ENCODE assay signal across 8 cellular contexts in the genomic region with DNA sequence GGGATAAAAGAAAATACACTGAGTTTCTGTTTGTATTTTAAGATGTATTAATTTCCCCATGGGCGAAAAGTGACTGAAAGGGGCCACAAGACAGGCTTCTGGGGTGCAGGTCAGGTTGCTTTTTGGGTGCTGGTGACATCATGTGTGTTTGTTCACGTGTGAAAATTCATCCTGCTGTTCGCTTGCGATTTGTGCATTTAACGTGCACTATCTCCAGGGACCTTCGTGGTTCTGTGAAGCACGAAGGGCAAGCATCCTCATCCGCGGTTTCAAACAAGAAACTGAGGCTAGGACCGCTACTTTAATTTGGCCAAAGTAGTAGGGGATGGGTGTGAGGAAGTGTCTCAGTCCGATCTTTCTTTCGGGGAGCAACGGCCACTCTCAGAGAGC. TPM values are rescaled to one million over a fixed set of nuclear protein-coding genes. Genes with fewer than 3 reads are reported as not detected.
A peak's percentile ranks its signal among the peaks of the same experiment; 100 is the strongest.
DNase-seq lines count a peak whose midpoint lies in the region; ATAC-seq and TF ChIP-seq lines count a peak whose summit lies in the region.

No MANE protein-coding gene starts in this region.

- peaks cover 0 to 32% of the 10 kb centered on the region in 2 donors for H3K27me3 ChIP-seq in left lung
- H3K27me3 ChIP-seq in tibial nerve, result no peaks in the 10 kb centered on the region

- TF ChIP-seq CTCF in left lung (IDR thresholded peaks at IDR 0.05), result no peak
- TF ChIP-seq CTCF in tibial nerve (IDR thresholded peaks at IDR 0.05), result no peak

- peak overlapping the region; percentile 47 to 76 for H3K4me3 ChIP-seq in left lung
- H3K4me3 ChIP-seq in tibial nerve, result peak overlapping the region; percentile 51 to 84 (median 68)

- peak overlapping the region; percentile 80 for H3K4me3 Mint-ChIP-seq in activated T-cell treated with anti-CD3 and anti-CD28 coated beads, Interleukin-2, amount 50 U/mL, for 4 hours
- peak overlapping the region; percentile 83 for H3K4me3 Mint-ChIP-seq in activated T-helper 17 cell treated with anti-CD3 and anti-CD28 coated beads, Interleukin-2, amount 50 U/mL, for 72 hours

- intact Hi-C loops in left lung (cut with DNase I), result loop anchor here in 1 of 2 donors (10.0 kb wide), 2 partner anchors 64 to 154 kb away; no protein-coding TSS in a partner anchor

- H3K36me3 Mint-ChIP-seq in activated T-cell treated with anti-CD3 and anti-CD28 coated beads, Interleukin-2, amount 50 U/mL, for 4 hours (ENCODE audit: insufficient read depth), result no peaks in the 10 kb centered on the region
- no peaks in the 10 kb centered on the region for H3K36me3 Mint-ChIP-seq in activated T-helper 17 cell treated with anti-CD3 and anti-CD28 coated beads, Interleukin-2, amount 50 U/mL, for 72 hours (ENCODE audit: low read depth)

- H3K36me3 ChIP-seq in left lung (no peaks in the 10 kb centered on the region), tibial nerve (no peaks in the 10 kb centered on the region)

- TF ChIP-seq EP300 in tibial nerve (IDR thresholded peaks at IDR 0.05), result no peak

- H3K9me3 ChIP-seq in left lung (no peaks in the 10 kb centered on the region), tibial nerve (no peaks in the 10 kb centered on the region)

- H3K4me1 ChIP-seq in left lung (peaks cover 2 to 46% of the 10 kb centered on the region in 2 donors), tibial nerve (peaks cover 0 to 34% (median 14%) of the 10 kb centered on the region in 4 donors)

- ATAC-seq in activated T-cell treated with anti-CD3 and anti-CD28 coated beads, Interleukin-2, amount 50 U/mL, for 4 hours, result no peak
- peak; percentile 0 for ATAC-seq in activated T-helper 17 cell treated with anti-CD3 and anti-CD28 coated beads, Interleukin-2, amount 50 U/mL, for 72 hours (replicated peaks)
- ATAC-seq in left lung, result no peak

- H3K4me1 Mint-ChIP-seq in activated T-cell treated with anti-CD3 and anti-CD28 coated beads, Interleukin-2, amount 50 U/mL, for 4 hours (ENCODE audit: low read depth), result peaks cover 14% of the 10 kb centered on the region
- H3K4me1 Mint-ChIP-seq in activated T-helper 17 cell treated with anti-CD3 and anti-CD28 coated beads, Interleukin-2, amount 50 U/mL, for 72 hours, result no peaks in the 10 kb centered on the region

- no peak for TF ChIP-seq POLR2A in tibial nerve (IDR thresholded peaks at IDR 0.05)

- 20 to 28% methylated on average over 13 of the region's 13 CpGs for WGBS in tibial nerve, 2 donors

- H3K27ac Mint-ChIP-seq in activated T-helper 17 cell treated with anti-CD3 and anti-CD28 coated beads, Interleukin-2, amount 50 U/mL, for 72 hours, result no peak overlapping the region

- peaks cover 17% of the 10 kb centered on the region for H3K27me3 Mint-ChIP-seq in activated T-cell treated with anti-CD3 and anti-CD28 coated beads, Interleukin-2, amount 50 U/mL, for 4 hours (ENCODE audit: low read depth)
- peaks cover 21% of the 10 kb centered on the region for H3K27me3 Mint-ChIP-seq in activated T-helper 17 cell treated with anti-CD3 and anti-CD28 coated beads, Interleukin-2, amount 50 U/mL, for 72 hours

- no peak for DNase-seq in activated T-cell treated with anti-CD3 and anti-CD28 coated beads, Interleukin-2, amount 50 U/mL, for 4 hours
- DNase-seq in activated T-cell treated with anti-CD3 and anti-CD28 coated beads, Interleukin-2, amount 50 U/mL, for 48 hours, result no peak
- DNase-seq in left lung, result no peak
- DNase-seq in tibial nerve (ENCODE audit: low spot score in 2 of 2), result no peak
- no peak for DNase-seq in D341Med (ENCODE audit: low spot score)
- DNase-seq in SKM-1 treated with dmso at 0.1 percent for 144 hours (lab: John Stamatoyannopoulos, UW; ENCODE audit: unreplicated experiment), result no peak
- no peak for DNase-seq in effector CD4-positive, alpha-beta T cell

- H3K9me3 Mint-ChIP-seq in activated T-cell treated with anti-CD3 and anti-CD28 coated beads, Interleukin-2, amount 50 U/mL, for 4 hours, result no peaks in the 10 kb centered on the region
- no peaks in the 10 kb centered on the region for H3K9me3 Mint-ChIP-seq in activated T-helper 17 cell treated with anti-CD3 and anti-CD28 coated beads, Interleukin-2, amount 50 U/mL, for 72 hours

- H3K27ac ChIP-seq in left lung (peak overlapping the region; percentile 44 to 90), tibial nerve (peak overlapping the region in 3 of 4 donors; percentile 83 to 89 (median 87))

RNA-seq across cellular contexts. Expression of gene SMAD6, which starts 1.6 kb away (rescaled TPM):
- under 1 TPM; 0.05 to 0.25 (median 0.08) TPM for total RNA-seq in activated T-cell treated with anti-CD3 and anti-CD28 coated beads, Interleukin-2, amount 50 U/mL, for 4 hours
- under 1 TPM in 1 of 2 donors, not detected in 1; 0.19 TPM for total RNA-seq in activated T-helper 17 cell treated with anti-CD3 and anti-CD28 coated beads, Interleukin-2, amount 50 U/mL, for 72 hours
- 100 to 1,000 TPM in 1 of 2 donors, 10 to 100 TPM in 1; 84.9 to 110 TPM for total RNA-seq in left lung
- total RNA-seq in tibial nerve, result 10 to 100 TPM; 41.9 to 57.2 (median 48.6) TPM

Comparison
In these comparisons a context has a peak if more than half of its experiments do, and no peak if none do; other contexts are left out.
1. RNA of gene SMAD6, which starts 1.6 kb away (total RNA-seq): 84.9 to 110 TPM in left lung and 41.9 to 57.2 TPM in tibial nerve; 0.19 TPM in activated T-helper 17 cell treated with anti-CD3 and anti-CD28 coated beads, Interleukin-2, amount 50 U/mL, for 72 hours and 0.05 to 0.25 TPM in activated T-cell treated with anti-CD3 and anti-CD28 coated beads, Interleukin-2, amount 50 U/mL, for 4 hours; every median in the first group is over 10 times any median in the second.